In the genomic region with DNA sequence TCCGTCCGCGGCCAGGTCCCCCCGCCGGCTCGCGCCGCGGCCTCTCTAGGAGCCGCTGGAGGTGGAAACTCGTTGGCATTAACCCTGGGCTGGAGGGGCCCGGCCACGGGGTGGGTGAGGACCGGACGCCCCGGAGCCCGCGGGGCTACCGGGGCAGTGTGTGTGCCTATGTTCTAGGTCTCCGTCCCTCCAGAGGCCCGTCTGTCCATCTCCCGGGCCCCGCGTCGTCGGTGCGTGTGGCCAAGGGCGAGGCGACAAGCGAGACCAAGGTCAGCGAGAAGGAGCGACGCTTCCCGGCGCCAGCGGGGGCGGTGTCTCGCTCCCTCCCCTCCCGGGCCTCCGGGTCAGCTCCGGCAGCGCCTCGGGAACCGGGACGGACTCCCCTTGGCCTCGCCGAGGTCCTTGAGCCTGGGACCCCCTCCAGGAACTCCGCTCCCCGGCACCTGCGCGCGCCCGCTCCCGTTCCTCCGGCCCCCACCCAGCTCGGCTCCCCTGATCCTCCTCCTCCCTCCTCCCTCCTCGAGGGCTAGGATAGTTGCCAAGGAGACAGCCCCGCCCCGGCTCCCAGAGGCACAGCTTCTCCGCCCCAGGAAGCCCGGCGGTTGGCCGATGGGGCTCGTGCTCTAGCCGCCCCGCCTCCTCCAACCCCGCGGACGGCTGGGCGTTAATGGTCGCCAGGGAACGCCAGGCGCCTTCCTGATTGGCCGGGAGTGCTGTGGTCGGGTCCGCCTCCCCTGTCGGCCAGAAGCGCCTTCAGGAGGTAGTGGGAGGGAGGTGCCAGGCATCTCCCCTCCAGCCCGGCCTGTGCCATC, we compare ENCODE assay signal across 1 cellular context.
TF ChIP-seq lines count a peak whose summit lies in the region.

No MANE protein-coding gene starts in this region.

TF ChIP-seq in HepG2, 621 proteins besides CTCF, POLR2A, EP300 and RAD21 (continued from another document and continues in another):
- peak; percentile 94 for TF ChIP-seq MTERF4 (CRISPR knock-in tag; IDR thresholded peaks at IDR 0.05)
- peak; percentile 60 for TF ChIP-seq IKZF4 (CRISPR knock-in tag; IDR thresholded peaks at IDR 0.05; ENCODE audit: borderline replicate concordance, low read depth, not compliant biosample characterization)
- peak; percentile 97 for TF ChIP-seq ZNF263 (CRISPR knock-in tag; IDR thresholded peaks at IDR 0.05)
- TF ChIP-seq KAT8 (CRISPR knock-in tag; IDR thresholded peaks at IDR 0.05), result peak; percentile 54
- TF ChIP-seq TP53 (CRISPR knock-in tag; conservative IDR thresholded peaks at IDR 0.05), result no peak
- peak; percentile 60; the same call in 1 of the 2 replicates for TF ChIP-seq SPEN (CRISPR knock-in tag; IDR thresholded peaks at IDR 0.05; ENCODE audit: low read depth)
- peak; percentile 73 for TF ChIP-seq HNRNPLL (IDR thresholded peaks at IDR 0.05; ENCODE audit: low read depth, low read length, poor library complexity, severe bottlenecking)
- 0 out of 2 replicates have a peak, but pooled peaks have one; percentile 20 for TF ChIP-seq HMG20B (CRISPR knock-in tag; conservative IDR thresholded peaks at IDR 0.05)
- TF ChIP-seq, protein P1, sequence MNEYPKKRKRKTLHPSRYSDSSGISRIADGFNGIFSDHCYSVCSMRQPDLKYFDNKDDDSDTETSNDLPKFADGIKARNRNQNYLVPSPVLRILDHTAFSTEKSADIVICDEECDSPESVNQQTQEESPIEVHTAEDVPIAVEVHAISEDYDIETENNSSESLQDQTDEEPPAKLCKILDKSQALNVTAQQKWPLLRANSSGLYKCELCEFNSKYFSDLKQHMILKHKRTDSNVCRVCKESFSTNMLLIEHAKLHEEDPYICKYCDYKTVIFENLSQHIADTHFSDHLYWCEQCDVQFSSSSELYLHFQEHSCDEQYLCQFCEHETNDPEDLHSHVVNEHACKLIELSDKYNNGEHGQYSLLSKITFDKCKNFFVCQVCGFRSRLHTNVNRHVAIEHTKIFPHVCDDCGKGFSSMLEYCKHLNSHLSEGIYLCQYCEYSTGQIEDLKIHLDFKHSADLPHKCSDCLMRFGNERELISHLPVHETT (CRISPR knock-in tag; conservative IDR thresholded peaks at IDR 0.05), result peak; percentile 75
- peak; percentile 36; the same call in 1 of the 2 replicates for TF ChIP-seq MEF2D (CRISPR knock-in tag; IDR thresholded peaks at IDR 0.05)
- no peak for TF ChIP-seq MAFK (conservative IDR thresholded peaks at IDR 0.05 in 1 of 2, IDR thresholded peaks at IDR 0.05 in 1 of 2; ENCODE audit: low read length in 2 of 2)
- no peak for TF ChIP-seq ZFAT (CRISPR knock-in tag; conservative IDR thresholded peaks at IDR 0.05)
- TF ChIP-seq DRAP1 (CRISPR knock-in tag; IDR thresholded peaks at IDR 0.05), result peak; percentile 71; the same call in 1 of the 2 replicates
- TF ChIP-seq HCFC1 (IDR thresholded peaks at IDR 0.05; ENCODE audit: low read depth, low read length), result peak; percentile 76
- peak; percentile 80; the same call in 1 of the 2 replicates for TF ChIP-seq ARID2 (CRISPR knock-in tag; IDR thresholded peaks at IDR 0.05; ENCODE audit: borderline replicate concordance)
- TF ChIP-seq, protein P2, sequence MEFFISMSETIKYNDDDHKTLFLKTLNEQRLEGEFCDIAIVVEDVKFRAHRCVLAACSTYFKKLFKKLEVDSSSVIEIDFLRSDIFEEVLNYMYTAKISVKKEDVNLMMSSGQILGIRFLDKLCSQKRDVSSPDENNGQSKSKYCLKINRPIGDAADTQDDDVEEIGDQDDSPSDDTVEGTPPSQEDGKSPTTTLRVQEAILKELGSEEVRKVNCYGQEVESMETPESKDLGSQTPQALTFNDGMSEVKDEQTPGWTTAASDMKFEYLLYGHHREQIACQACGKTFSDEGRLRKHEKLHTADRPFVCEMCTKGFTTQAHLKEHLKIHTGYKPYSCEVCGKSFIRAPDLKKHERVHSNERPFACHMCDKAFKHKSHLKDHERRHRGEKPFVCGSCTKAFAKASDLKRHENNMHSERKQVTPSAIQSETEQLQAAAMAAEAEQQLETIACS (CRISPR knock-in tag; IDR thresholded peaks at IDR 0.05), result 0 out of 2 replicates have a peak, but pooled peaks have one; percentile 40
- TF ChIP-seq ZNF589 (CRISPR knock-in tag; conservative IDR thresholded peaks at IDR 0.05), result 0 out of 2 replicates have a peak, but pooled peaks have one; percentile 46
- peak; percentile 88 for TF ChIP-seq SIN3A (IDR thresholded peaks at IDR 0.05; ENCODE audit: borderline replicate concordance, low read depth, low read length)
- TF ChIP-seq TGIF2 (CRISPR knock-in tag; IDR thresholded peaks at IDR 0.05), result peak; percentile 19; the same call in 1 of the 2 replicates
- TF ChIP-seq SNAPC2 (CRISPR knock-in tag; IDR thresholded peaks at IDR 0.05), result peak; percentile 40; the same call in 1 of the 2 replicates
- TF ChIP-seq FOXO1 (CRISPR knock-in tag; IDR thresholded peaks at IDR 0.05), result peak; percentile 15; the same call in 1 of the 2 replicates
- peak; percentile 94 for TF ChIP-seq RFX3 (CRISPR knock-in tag; IDR thresholded peaks at IDR 0.05)
- TF ChIP-seq ZNF333 (CRISPR knock-in tag; IDR thresholded peaks at IDR 0.05; ENCODE audit: borderline replicate concordance), result 0 out of 2 replicates have a peak, but pooled peaks have one; percentile 83
- TF ChIP-seq ZNF543 (CRISPR knock-in tag; IDR thresholded peaks at IDR 0.05), result 0 out of 2 replicates have a peak, but pooled peaks have one; percentile 51
- peak; percentile 59; the same call in 1 of the 2 replicates for TF ChIP-seq HNRNPL (IDR thresholded peaks at IDR 0.05; ENCODE audit: low read depth, low read length)
- TF ChIP-seq ZSCAN21 (CRISPR knock-in tag; IDR thresholded peaks at IDR 0.05; ENCODE audit: borderline replicate concordance), result peak; percentile 44; the same call in 1 of the 2 replicates
- peak; percentile 81 for TF ChIP-seq YY1 (IDR thresholded peaks at IDR 0.05; ENCODE audit: insufficient read depth, insufficient replicate concordance, low read depth, low read length)
- TF ChIP-seq ZNF496 (CRISPR knock-in tag; IDR thresholded peaks at IDR 0.05; ENCODE audit: insufficient replicate concordance), result no peak
- peak; percentile 58; the same call in 1 of the 2 replicates for TF ChIP-seq ZNF547 (CRISPR knock-in tag; IDR thresholded peaks at IDR 0.05)
- peak; percentile 7; the same call in 1 of the 2 replicates for TF ChIP-seq PCBP1 (IDR thresholded peaks at IDR 0.05; ENCODE audit: borderline replicate concordance, low read depth, low read length)
- no peak for TF ChIP-seq NFIC (IDR thresholded peaks at IDR 0.05; ENCODE audit: low read length)
- TF ChIP-seq, protein P3, sequence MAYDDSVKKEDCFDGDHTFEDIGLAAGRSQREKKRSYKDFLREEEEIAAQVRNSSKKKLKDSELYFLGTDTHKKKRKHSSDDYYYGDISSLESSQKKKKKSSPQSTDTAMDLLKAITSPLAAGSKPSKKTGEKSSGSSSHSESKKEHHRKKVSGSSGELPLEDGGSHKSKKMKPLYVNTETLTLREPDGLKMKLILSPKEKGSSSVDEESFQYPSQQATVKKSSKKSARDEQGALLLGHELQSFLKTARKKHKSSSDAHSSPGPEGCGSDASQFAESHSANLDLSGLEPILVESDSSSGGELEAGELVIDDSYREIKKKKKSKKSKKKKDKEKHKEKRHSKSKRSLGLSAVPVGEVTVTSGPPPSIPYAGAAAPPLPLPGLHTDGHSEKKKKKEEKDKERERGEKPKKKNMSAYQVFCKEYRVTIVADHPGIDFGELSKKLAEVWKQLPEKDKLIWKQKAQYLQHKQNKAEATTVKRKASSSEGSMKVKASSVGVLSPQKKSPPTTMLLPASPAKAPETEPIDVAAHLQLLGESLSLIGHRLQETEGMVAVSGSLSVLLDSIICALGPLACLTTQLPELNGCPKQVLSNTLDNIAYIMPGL (CRISPR knock-in tag; IDR thresholded peaks at IDR 0.05; ENCODE audit: borderline replicate concordance in 1 of 2, low read depth in 1 of 2), result peak; percentile 51 to 81; a peak in 2 of 4 replicates
- no peak for TF ChIP-seq HDAC6 (IDR thresholded peaks at IDR 0.05; ENCODE audit: low read depth, low read length)
- 0 out of 2 replicates have a peak, but pooled peaks have one; percentile 23 for TF ChIP-seq THRA (CRISPR knock-in tag; IDR thresholded peaks at IDR 0.05; ENCODE audit: borderline replicate concordance)
- TF ChIP-seq ZNF225 (CRISPR knock-in tag; IDR thresholded peaks at IDR 0.05), result peak; percentile 65
- TF ChIP-seq ZFY (CRISPR knock-in tag; IDR thresholded peaks at IDR 0.05), result peak; percentile 65
- no peak for TF ChIP-seq GTF3A (CRISPR knock-in tag; conservative IDR thresholded peaks at IDR 0.05)
- TF ChIP-seq, protein P4, sequence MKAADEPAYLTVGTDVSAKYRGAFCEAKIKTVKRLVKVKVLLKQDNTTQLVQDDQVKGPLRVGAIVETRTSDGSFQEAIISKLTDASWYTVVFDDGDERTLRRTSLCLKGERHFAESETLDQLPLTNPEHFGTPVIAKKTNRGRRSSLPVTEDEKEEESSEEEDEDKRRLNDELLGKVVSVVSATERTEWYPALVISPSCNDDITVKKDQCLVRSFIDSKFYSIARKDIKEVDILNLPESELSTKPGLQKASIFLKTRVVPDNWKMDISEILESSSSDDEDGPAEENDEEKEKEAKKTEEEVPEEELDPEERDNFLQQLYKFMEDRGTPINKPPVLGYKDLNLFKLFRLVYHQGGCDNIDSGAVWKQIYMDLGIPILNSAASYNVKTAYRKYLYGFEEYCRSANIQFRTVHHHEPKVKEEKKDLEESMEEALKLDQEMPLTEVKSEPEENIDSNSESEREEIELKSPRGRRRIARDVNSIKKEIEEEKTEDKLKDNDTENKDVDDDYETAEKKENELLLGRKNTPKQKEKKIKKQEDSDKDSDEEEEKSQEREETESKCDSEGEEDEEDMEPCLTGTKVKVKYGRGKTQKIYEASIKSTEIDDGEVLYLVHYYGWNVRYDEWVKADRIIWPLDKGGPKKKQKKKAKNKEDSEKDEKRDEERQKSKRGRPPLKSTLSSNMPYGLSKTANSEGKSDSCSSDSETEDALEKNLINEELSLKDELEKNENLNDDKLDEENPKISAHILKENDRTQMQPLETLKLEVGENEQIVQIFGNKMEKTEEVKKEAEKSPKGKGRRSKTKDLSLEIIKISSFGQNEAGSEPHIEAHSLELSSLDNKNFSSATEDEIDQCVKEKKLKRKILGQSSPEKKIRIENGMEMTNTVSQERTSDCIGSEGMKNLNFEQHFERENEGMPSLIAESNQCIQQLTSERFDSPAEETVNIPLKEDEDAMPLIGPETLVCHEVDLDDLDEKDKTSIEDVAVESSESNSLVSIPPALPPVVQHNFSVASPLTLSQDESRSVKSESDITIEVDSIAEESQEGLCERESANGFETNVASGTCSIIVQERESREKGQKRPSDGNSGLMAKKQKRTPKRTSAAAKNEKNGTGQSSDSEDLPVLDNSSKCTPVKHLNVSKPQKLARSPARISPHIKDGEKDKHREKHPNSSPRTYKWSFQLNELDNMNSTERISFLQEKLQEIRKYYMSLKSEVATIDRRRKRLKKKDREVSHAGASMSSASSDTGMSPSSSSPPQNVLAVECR (CRISPR knock-in tag; IDR thresholded peaks at IDR 0.05; ENCODE audit: borderline replicate concordance), result peak; percentile 85
- TF ChIP-seq ZC3H13 (CRISPR knock-in tag; IDR thresholded peaks at IDR 0.05), result peak; percentile 94; the same call in 1 of the 2 replicates
- peak; percentile 91 for TF ChIP-seq KDM2A (CRISPR knock-in tag; IDR thresholded peaks at IDR 0.05; ENCODE audit: borderline replicate concordance, low read depth)
- TF ChIP-seq ZFP91 (CRISPR knock-in tag; IDR thresholded peaks at IDR 0.05; ENCODE audit: borderline replicate concordance), result peak; percentile 88; the same call in 1 of the 2 replicates
- no peak; the same call in 1 of the 2 replicates for TF ChIP-seq SOX5 (CRISPR knock-in tag; IDR thresholded peaks at IDR 0.05; ENCODE audit: borderline replicate concordance)
- TF ChIP-seq GATAD1 (CRISPR knock-in tag; IDR thresholded peaks at IDR 0.05), result peak; percentile 84
- no peak; the same call in 1 of the 2 replicates for TF ChIP-seq ZNF580 (CRISPR knock-in tag; IDR thresholded peaks at IDR 0.05; ENCODE audit: borderline replicate concordance, low read depth)
- 0 out of 2 replicates have a peak, but pooled peaks have one; percentile 12 for TF ChIP-seq ZC3H4 (CRISPR knock-in tag; IDR thresholded peaks at IDR 0.05; ENCODE audit: borderline replicate concordance)
- no peak for TF ChIP-seq NR1H2 (CRISPR knock-in tag; IDR thresholded peaks at IDR 0.05; ENCODE audit: borderline replicate concordance, low read depth)
- 0 out of 2 replicates have a peak, but pooled peaks have one; percentile 66 for TF ChIP-seq ZBTB8A (CRISPR knock-in tag; IDR thresholded peaks at IDR 0.05; ENCODE audit: borderline replicate concordance, low read depth)
- peak; percentile 82 for TF ChIP-seq ZNF883 (CRISPR knock-in tag; IDR thresholded peaks at IDR 0.05; ENCODE audit: not compliant biosample characterization)
- 0 out of 2 replicates have a peak, but pooled peaks have one; percentile 13 for TF ChIP-seq GATAD2A (CRISPR knock-in tag; IDR thresholded peaks at IDR 0.05)
